Comparison of ENCODE assay signal across 8 cellular contexts in genomic region chrX:48468247-48468671, GRCh38. TPM values are rescaled to one million over a fixed set of nuclear protein-coding genes. Genes with fewer than 3 reads are reported as not detected.
DNase-seq lines count a peak whose midpoint lies in the region; ATAC-seq and TF ChIP-seq lines count a peak whose summit lies in the region.

No MANE protein-coding gene starts in this region.

- peaks cover 16% of the 10 kb centered on the region for H3K4me1 Mint-ChIP-seq in MCF 10A (ENCODE audit: insufficient read depth, unreplicated experiment)

- H3K27me3 ChIP-seq in breast epithelium: peaks cover 0 to 51% of the 10 kb centered on the region in 2 donors
- H3K27me3 ChIP-seq in effector memory CD4-positive, alpha-beta T cell (replicated peaks; ENCODE audit: control insufficient read depth, insufficient read depth, low read length, poor library complexity, severe bottlenecking): no peaks in the 10 kb centered on the region

- no peaks in the 10 kb centered on the region for H3K27me3 Mint-ChIP-seq in MCF 10A (ENCODE audit: insufficient read depth, unreplicated experiment)

- H3K9me3 Mint-ChIP-seq in MCF 10A (ENCODE audit: unreplicated experiment): peaks cover 17% of the 10 kb centered on the region

- H3K4me3 Mint-ChIP-seq in MCF 10A (ENCODE audit: unreplicated experiment): no peak overlapping the region

- intact Hi-C loops in breast epithelium (cut with DNase I; ENCODE audit: low total_unique reads) (no loop called here), MCF 10A (cut with micrococcal nuclease) (no loop called here), sciatic nerve (cut with DNase I) (no loop called here)

- peaks cover 12% of the 10 kb centered on the region for H3K36me3 Mint-ChIP-seq in MCF 10A (ENCODE audit: insufficient read depth, unreplicated experiment)

- H3K36me3 ChIP-seq in breast epithelium: no peaks in the 10 kb centered on the region
- H3K36me3 ChIP-seq in effector memory CD4-positive, alpha-beta T cell (ENCODE audit: control insufficient read depth, insufficient read depth, low read length): no peaks in the 10 kb centered on the region

- H3K9me3 ChIP-seq in breast epithelium: no peaks in the 10 kb centered on the region
- H3K9me3 ChIP-seq in effector memory CD4-positive, alpha-beta T cell (ENCODE audit: control insufficient read depth, low read length): no peaks in the 10 kb centered on the region

- POLR2A ChIA-PET in MCF 10A (lab: Yijun Ruan, JAX): no interaction called here

- no peaks in the 10 kb centered on the region for H3K4me1 ChIP-seq in breast epithelium
- H3K4me1 ChIP-seq in effector memory CD4-positive, alpha-beta T cell (ENCODE audit: control insufficient read depth, insufficient read depth, low read length, poor library complexity, severe bottlenecking): peaks cover 4% of the 10 kb centered on the region

- no peak overlapping the region for H3K27ac Mint-ChIP-seq in MCF 10A (ENCODE audit: low read depth, unreplicated experiment)

- CTCF ChIA-PET in MCF 10A (lab: Yijun Ruan, JAX): interaction anchor here (1.1 kb wide), 1 partner anchor 8 kb away, joined by 4 read pairs; the partner anchor contains the start of gene FTSJ1

- TF ChIP-seq POLR2A in breast epithelium (IDR thresholded peaks at IDR 0.05): no peak

- DNase-seq in breast epithelium (ENCODE audit: low spot score in 2 of 2) (no peak), MCF 10A (ENCODE audit: unreplicated experiment) (no peak), T-helper 9 cell (peak; percentile 16), sciatic nerve (ENCODE audit: low spot score) (no peak), SW480 (ENCODE audit: low spot score) (no peak), NCI-H510A (lab: John Stamatoyannopoulos, UW) (no peak)
- DNase-seq in effector memory CD4-positive, alpha-beta T cell: peak in 1 of 3 donors; percentile 14

- BruUV-seq in MCF 10A (replicated peaks; lab: Mats Ljungman, UMichigan): no TSS peak

- TF ChIP-seq CTCF in breast epithelium (IDR thresholded peaks at IDR 0.05): no peak
- TF ChIP-seq CTCF in MCF 10A (IDR thresholded peaks at IDR 0.05; ENCODE audit: unreplicated experiment): no peak

- ATAC-seq in sciatic nerve: peak; percentile 62
- ATAC-seq in SK-N-SH treated with all-trans-retinoic acid at 6 μM for 48 hours: no peak

- peak overlapping the region; percentile 28 to 53 (median 30) for H3K4me3 ChIP-seq in breast epithelium
- peak overlapping the region; percentile 49 for H3K4me3 ChIP-seq in effector memory CD4-positive, alpha-beta T cell (ENCODE audit: insufficient read depth, low read depth, low read length, poor library complexity, severe bottlenecking)

- H3K27ac ChIP-seq in breast epithelium: no peak overlapping the region
- peak overlapping the region; percentile 41 for H3K27ac ChIP-seq in effector memory CD4-positive, alpha-beta T cell (ENCODE audit: insufficient read depth, low read length, poor library complexity, severe bottlenecking)

TF ChIP-seq in SK-N-SH treated with all-trans-retinoic acid at 6 μM for 48 hours, 23 proteins besides CTCF, POLR2A, EP300 and RAD21 (continues in another document):
- TF ChIP-seq ZFP30 (CRISPR knock-in tag; IDR thresholded peaks at IDR 0.05) (no peak), ZFP3 (CRISPR knock-in tag; IDR thresholded peaks at IDR 0.05) (no peak), ZNF8 (CRISPR knock-in tag; IDR thresholded peaks at IDR 0.05) (no peak), CSDC2 (CRISPR knock-in tag; IDR thresholded peaks at IDR 0.05) (no peak), TOX (CRISPR knock-in tag; IDR thresholded peaks at IDR 0.05; ENCODE audit: borderline replicate concordance) (no peak), ARNTL (CRISPR knock-in tag; IDR thresholded peaks at IDR 0.05; ENCODE audit: borderline replicate concordance, low read depth) (no peak), TSHZ2 (CRISPR knock-in tag; IDR thresholded peaks at IDR 0.05) (no peak), RARB (CRISPR knock-in tag; IDR thresholded peaks at IDR 0.05) (no peak), CREB5 (CRISPR knock-in tag; IDR thresholded peaks at IDR 0.05; ENCODE audit: low read depth) (no peak), BACH2 (CRISPR knock-in tag; IDR thresholded peaks at IDR 0.05; ENCODE audit: borderline replicate concordance) (no peak), ESRRG (CRISPR knock-in tag; IDR thresholded peaks at IDR 0.05) (no peak), PPARA (CRISPR knock-in tag; IDR thresholded peaks at IDR 0.05; ENCODE audit: borderline replicate concordance) (no peak)
- TF ChIP-seq, protein P1, sequence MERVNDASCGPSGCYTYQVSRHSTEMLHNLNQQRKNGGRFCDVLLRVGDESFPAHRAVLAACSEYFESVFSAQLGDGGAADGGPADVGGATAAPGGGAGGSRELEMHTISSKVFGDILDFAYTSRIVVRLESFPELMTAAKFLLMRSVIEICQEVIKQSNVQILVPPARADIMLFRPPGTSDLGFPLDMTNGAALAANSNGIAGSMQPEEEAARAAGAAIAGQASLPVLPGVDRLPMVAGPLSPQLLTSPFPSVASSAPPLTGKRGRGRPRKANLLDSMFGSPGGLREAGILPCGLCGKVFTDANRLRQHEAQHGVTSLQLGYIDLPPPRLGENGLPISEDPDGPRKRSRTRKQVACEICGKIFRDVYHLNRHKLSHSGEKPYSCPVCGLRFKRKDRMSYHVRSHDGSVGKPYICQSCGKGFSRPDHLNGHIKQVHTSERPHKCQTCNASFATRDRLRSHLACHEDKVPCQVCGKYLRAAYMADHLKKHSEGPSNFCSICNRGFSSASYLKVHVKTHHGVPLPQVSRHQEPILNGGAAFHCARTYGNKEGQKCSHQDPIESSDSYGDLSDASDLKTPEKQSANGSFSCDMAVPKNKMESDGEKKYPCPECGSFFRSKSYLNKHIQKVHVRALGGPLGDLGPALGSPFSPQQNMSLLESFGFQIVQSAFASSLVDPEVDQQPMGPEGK (CRISPR knock-in tag; IDR thresholded peaks at IDR 0.05; ENCODE audit: borderline replicate concordance): no peak
- TF ChIP-seq, protein P2, sequence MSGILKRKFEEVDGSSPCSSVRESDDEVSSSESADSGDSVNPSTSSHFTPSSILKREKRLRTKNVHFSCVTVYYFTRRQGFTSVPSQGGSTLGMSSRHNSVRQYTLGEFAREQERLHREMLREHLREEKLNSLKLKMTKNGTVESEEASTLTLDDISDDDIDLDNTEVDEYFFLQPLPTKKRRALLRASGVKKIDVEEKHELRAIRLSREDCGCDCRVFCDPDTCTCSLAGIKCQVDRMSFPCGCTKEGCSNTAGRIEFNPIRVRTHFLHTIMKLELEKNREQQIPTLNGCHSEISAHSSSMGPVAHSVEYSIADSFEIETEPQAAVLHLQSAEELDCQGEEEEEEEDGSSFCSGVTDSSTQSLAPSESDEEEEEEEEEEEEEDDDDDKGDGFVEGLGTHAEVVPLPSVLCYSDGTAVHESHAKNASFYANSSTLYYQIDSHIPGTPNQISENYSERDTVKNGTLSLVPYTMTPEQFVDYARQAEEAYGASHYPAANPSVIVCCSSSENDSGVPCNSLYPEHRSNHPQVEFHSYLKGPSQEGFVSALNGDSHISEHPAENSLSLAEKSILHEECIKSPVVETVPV (CRISPR knock-in tag; IDR thresholded peaks at IDR 0.05): no peak

RNA-seq across cellular contexts. Expression of gene SLC38A5, which starts 1.8 kb away (rescaled TPM):
- total RNA-seq in breast epithelium (10 to 100 TPM in 1 of 3 donors, 1 to 10 TPM in 1, under 1 TPM in 1; 0.96 to 12.1 (median 3.8) TPM), MCF 10A (2022) (1.4 and 2.6 TPM in 2 replicates), sciatic nerve (9.7 TPM)

RNA-seq across cellular contexts. Expression of gene FTSJ1, which starts 7.7 kb away (rescaled TPM):
- total RNA-seq in breast epithelium: 10 to 100 TPM; 31.8 to 55.4 (median 34.8) TPM
- total RNA-seq in MCF 10A (2022): 92.5 and 107 TPM in 2 replicates
- 30.6 TPM for total RNA-seq in sciatic nerve

RNA-seq across cellular contexts. Expression of gene PORCN, which starts 40.5 kb away (rescaled TPM):
- total RNA-seq in breast epithelium: 10 to 100 TPM; 12.1 to 22.1 (median 17.0) TPM
- 29.2 and 39.0 TPM in 2 replicates for total RNA-seq in MCF 10A (2022)
- total RNA-seq in sciatic nerve: 7.4 TPM

RNA-seq across cellular contexts. Expression of gene EBP, which starts 53.3 kb away (rescaled TPM):
- total RNA-seq in breast epithelium (10 to 100 TPM; 20.3 to 22.0 (median 20.6) TPM), MCF 10A (2022) (66.9 and 102 TPM in 2 replicates), sciatic nerve (16.9 TPM)

RNA-seq across cellular contexts. Expression of gene SSX4B, which starts 56.5 kb away (rescaled TPM):
- total RNA-seq in breast epithelium (not detected), MCF 10A (2022) (not detected in 2 replicates), sciatic nerve (not detected)
